ENCODE assay signal across 2 cellular contexts in the genomic region with DNA sequence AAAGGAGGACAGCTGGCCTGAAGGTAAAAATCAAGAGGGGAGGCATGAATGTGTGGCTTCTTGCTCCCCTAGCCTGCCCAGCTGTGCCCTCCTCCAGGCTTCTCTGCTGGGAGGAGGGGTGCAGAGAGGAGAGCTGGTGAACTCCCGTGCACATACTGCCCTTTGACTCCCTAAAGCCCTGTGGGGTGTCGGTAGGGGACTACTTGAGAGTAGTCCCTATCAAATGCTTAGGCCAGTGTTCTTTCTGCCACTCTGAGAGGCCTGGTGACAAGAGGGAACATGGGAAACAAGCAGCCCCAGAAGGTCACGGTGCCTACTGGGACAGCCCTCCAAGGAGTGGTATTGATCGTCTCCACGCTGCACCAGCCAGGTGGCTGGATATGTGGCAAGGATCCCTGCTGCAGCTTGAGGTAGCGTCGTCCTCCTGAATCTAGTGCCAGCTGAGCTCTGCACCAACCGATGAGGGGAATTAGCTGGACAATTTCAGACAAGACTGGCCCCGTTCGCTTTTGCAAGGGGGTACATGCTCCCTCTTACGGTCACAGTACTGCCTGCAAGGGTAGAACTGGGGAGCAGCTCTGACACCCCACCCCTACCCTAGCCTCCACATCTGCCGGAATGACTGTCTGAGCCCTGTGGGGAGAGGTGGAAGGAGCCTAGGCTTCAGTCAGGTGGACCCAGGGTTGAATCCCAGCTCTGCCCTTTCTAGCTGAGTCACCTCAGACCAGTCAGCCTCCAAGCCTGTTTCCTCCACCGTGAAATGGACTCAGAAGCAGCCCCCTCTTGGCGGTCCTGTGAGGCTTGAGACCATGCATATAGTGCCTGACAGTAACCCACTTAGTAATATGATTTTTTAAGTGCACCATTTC.
TF ChIP-seq lines count a peak whose summit lies in the region.

No MANE protein-coding gene starts in this region.

TF ChIP-seq in SK-N-SH treated with all-trans-retinoic acid at 6 μM for 48 hours, 23 proteins besides CTCF, POLR2A, EP300 and RAD21 (continued from another document):
- TF ChIP-seq, protein P1, sequence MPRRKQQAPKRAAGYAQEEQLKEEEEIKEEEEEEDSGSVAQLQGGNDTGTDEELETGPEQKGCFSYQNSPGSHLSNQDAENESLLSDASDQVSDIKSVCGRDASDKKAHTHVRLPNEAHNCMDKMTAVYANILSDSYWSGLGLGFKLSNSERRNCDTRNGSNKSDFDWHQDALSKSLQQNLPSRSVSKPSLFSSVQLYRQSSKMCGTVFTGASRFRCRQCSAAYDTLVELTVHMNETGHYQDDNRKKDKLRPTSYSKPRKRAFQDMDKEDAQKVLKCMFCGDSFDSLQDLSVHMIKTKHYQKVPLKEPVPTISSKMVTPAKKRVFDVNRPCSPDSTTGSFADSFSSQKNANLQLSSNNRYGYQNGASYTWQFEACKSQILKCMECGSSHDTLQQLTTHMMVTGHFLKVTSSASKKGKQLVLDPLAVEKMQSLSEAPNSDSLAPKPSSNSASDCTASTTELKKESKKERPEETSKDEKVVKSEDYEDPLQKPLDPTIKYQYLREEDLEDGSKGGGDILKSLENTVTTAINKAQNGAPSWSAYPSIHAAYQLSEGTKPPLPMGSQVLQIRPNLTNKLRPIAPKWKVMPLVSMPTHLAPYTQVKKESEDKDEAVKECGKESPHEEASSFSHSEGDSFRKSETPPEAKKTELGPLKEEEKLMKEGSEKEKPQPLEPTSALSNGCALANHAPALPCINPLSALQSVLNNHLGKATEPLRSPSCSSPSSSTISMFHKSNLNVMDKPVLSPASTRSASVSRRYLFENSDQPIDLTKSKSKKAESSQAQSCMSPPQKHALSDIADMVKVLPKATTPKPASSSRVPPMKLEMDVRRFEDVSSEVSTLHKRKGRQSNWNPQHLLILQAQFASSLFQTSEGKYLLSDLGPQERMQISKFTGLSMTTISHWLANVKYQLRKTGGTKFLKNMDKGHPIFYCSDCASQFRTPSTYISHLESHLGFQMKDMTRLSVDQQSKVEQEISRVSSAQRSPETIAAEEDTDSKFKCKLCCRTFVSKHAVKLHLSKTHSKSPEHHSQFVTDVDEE (CRISPR knock-in tag; IDR thresholded peaks at IDR 0.05): no peak

TF ChIP-seq in neural cell, 6 proteins besides CTCF, POLR2A, EP300 and RAD21 (continued from another document):
- TF ChIP-seq, protein P2, sequence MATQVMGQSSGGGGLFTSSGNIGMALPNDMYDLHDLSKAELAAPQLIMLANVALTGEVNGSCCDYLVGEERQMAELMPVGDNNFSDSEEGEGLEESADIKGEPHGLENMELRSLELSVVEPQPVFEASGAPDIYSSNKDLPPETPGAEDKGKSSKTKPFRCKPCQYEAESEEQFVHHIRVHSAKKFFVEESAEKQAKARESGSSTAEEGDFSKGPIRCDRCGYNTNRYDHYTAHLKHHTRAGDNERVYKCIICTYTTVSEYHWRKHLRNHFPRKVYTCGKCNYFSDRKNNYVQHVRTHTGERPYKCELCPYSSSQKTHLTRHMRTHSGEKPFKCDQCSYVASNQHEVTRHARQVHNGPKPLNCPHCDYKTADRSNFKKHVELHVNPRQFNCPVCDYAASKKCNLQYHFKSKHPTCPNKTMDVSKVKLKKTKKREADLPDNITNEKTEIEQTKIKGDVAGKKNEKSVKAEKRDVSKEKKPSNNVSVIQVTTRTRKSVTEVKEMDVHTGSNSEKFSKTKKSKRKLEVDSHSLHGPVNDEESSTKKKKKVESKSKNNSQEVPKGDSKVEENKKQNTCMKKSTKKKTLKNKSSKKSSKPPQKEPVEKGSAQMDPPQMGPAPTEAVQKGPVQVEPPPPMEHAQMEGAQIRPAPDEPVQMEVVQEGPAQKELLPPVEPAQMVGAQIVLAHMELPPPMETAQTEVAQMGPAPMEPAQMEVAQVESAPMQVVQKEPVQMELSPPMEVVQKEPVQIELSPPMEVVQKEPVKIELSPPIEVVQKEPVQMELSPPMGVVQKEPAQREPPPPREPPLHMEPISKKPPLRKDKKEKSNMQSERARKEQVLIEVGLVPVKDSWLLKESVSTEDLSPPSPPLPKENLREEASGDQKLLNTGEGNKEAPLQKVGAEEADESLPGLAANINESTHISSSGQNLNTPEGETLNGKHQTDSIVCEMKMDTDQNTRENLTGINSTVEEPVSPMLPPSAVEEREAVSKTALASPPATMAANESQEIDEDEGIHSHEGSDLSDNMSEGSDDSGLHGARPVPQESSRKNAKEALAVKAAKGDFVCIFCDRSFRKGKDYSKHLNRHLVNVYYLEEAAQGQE (IDR thresholded peaks at IDR 0.05; ENCODE audit: borderline replicate concordance): no peak
- TF ChIP-seq MXI1 (conservative IDR thresholded peaks at IDR 0.05; ENCODE audit: poor library complexity, severe bottlenecking) (no peak), TAF1 (IDR thresholded peaks at IDR 0.05; ENCODE audit: low read depth) (no peak), POLR2AphosphoS5 (IDR thresholded peaks at IDR 0.05) (no peak), EZH2 (IDR thresholded peaks at IDR 0.05; ENCODE audit: borderline replicate concordance, insufficient read depth, low read length, poor library complexity, severe bottlenecking) (no peak)
